ENCODE assay signal across 1 cellular context in the genomic region with DNA sequence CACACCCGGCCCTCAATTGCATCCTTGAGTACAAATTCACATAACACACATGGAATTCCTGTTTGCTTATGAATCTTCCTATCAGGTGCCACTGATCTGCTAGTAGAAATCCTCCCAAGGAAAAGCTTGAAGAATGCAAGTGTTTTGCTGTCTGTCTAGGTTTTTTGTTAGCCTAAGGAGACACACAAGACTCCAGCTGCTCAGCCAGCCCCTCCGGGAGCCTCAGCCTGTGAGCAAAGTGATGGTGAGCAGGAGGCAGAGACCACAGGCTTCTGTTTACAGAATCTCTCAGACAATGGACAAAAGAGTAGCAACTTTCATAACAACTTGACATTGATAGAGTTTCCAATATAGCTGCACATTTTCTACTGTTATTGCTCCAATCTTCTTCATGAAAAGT.
TF ChIP-seq lines count a peak whose summit lies in the region.

No MANE protein-coding gene starts in this region.

TF ChIP-seq in IMR-90, 13 proteins besides CTCF, POLR2A, EP300 and RAD21:
- TF ChIP-seq MAZ (IDR thresholded peaks at IDR 0.05; ENCODE audit: borderline replicate concordance, low read depth, low read length) (no peak), NFE2L2 (IDR thresholded peaks at IDR 0.05; ENCODE audit: low read depth, low read length) (no peak), RFX5 (IDR thresholded peaks at IDR 0.05; ENCODE audit: low read depth, low read length) (no peak), RCOR1 (IDR thresholded peaks at IDR 0.05; ENCODE audit: insufficient replicate concordance, low read length) (no peak), CEBPB (IDR thresholded peaks at IDR 0.05; ENCODE audit: low read depth, low read length) (no peak), MXI1 (IDR thresholded peaks at IDR 0.05; ENCODE audit: borderline replicate concordance, low read depth, low read length) (no peak), SMC3 (IDR thresholded peaks at IDR 0.05; ENCODE audit: low read depth, low read length) (no peak), MAFK (IDR thresholded peaks at IDR 0.05; ENCODE audit: low read depth, low read length) (no peak), FOS (IDR thresholded peaks at IDR 0.05; ENCODE audit: low read depth, low read length) (no peak), BHLHE40 (IDR thresholded peaks at IDR 0.05; ENCODE audit: low read depth, low read length) (no peak), CHD1 (IDR thresholded peaks at IDR 0.05; ENCODE audit: low read depth, low read length) (no peak)
- TF ChIP-seq, protein P1, sequence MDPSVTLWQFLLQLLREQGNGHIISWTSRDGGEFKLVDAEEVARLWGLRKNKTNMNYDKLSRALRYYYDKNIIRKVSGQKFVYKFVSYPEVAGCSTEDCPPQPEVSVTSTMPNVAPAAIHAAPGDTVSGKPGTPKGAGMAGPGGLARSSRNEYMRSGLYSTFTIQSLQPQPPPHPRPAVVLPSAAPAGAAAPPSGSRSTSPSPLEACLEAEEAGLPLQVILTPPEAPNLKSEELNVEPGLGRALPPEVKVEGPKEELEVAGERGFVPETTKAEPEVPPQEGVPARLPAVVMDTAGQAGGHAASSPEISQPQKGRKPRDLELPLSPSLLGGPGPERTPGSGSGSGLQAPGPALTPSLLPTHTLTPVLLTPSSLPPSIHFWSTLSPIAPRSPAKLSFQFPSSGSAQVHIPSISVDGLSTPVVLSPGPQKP (IDR thresholded peaks at IDR 0.05; ENCODE audit: borderline replicate concordance, low read depth, low read length) = no peak
- TF ChIP-seq, protein P2, sequence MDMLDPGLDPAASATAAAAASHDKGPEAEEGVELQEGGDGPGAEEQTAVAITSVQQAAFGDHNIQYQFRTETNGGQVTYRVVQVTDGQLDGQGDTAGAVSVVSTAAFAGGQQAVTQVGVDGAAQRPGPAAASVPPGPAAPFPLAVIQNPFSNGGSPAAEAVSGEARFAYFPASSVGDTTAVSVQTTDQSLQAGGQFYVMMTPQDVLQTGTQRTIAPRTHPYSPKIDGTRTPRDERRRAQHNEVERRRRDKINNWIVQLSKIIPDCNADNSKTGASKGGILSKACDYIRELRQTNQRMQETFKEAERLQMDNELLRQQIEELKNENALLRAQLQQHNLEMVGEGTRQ (IDR thresholded peaks at IDR 0.05; ENCODE audit: low read depth, low read length) = no peak
